27 cellular contexts compared by ENCODE assay signal in the genomic region with DNA sequence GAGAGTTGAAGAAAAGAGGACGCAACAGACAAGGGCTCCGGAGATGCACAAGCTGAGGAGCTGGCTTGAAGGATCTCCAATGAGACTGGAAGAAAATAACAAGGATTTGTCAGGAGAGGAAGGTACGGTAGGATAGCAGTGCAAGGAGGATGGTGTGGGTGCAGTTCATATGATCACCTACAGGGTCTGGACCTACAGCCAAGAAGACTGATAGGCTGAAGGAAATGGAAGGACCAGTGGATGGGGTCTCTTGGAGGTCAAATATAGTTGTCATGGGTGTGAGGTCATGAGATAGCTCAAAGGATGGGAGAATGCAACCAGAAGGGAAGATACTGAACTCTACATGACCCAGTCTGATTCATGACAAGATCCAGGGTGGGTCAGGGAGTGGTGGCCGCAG. TPM values are rescaled to one million over a fixed set of nuclear protein-coding genes. Genes with fewer than 3 reads are reported as not detected.
DNase-seq lines count a peak whose midpoint lies in the region; TF ChIP-seq lines count a peak whose summit lies in the region.
"Had no signal": no experiment of that assay in that cellular context is flagged by ENCODE, and none has a peak within 500 bp of the region (broad histone marks: within the 10 kb centered on the region; RNA-seq: fewer than 3 reads in every experiment).

No MANE protein-coding gene starts in this region.

- no peak for DNase-seq in GM12865 (ENCODE audit: low read depth)
- DNase-seq in M059J (ENCODE audit: low read depth): peak; percentile 14
- DNase-seq in epithelial cell of esophagus (ENCODE audit: low read depth): no peak
- DNase-seq in posterior vena cava (ENCODE audit: low spot score): peak; percentile 23
- no peak for DNase-seq in pons (ENCODE audit: low spot score)
- no peak for DNase-seq in AG20443 (ENCODE audit: low spot score)
- no peak for DNase-seq in activated T-cell treated with anti-CD3 and anti-CD28 coated beads for 4 hours
- DNase-seq: activated CD4-positive, alpha-beta memory T cell treated with anti-CD3 and anti-CD28 coated beads, Interleukin-2, amount 10 ng/mL, durations not matched to agents 7 days and 5 days; activated CD4-positive, CD25-positive, alpha-beta regulatory T cell treated with anti-CD3 and anti-CD28 coated beads, Interleukin-2, amount 50 U/mL, for 72 hours; activated CD8-positive, alpha-beta memory T cell treated with anti-CD3 and anti-CD28 coated beads, Interleukin-2, amount 50 U/mL, for 48 hours; activated effector memory CD4-positive, alpha-beta T cell treated with Interleukin-2 at 50 U/mL for 16 hours; CD4-positive, alpha-beta memory T cell; DMS 273 treated with DMSO at 0.1 percent for 48 hours; EL; foreskin fibroblast; MV-4-11; NCI-H1694; NCI-H510A; stimulated activated CD4-positive, alpha-beta T cell treated with anti-CD3 and anti-CD28 coated beads, Interleukin-4, amount 100 ng/mL, for 4 hours; substantia nigra; upper lobe of right lung had no signal

- no peak overlapping the region for H3K4me3 ChIP-seq in GM12865 (ENCODE audit: low read depth, low read length)
- H3K4me3 ChIP-seq in epithelial cell of esophagus (ENCODE audit: low read length): no peak overlapping the region
- H3K4me3 ChIP-seq: ascending aorta, HAP-1, lung, upper lobe of right lung had no signal

- intact Hi-C loops in posterior vena cava (cut with DNase I): no loop called here

- TF ChIP-seq CTCF in GM12865 (IDR thresholded peaks at IDR 0.05; ENCODE audit: insufficient read depth, low read depth, low read length, missing control alignments): peak; percentile 18
- peak; percentile 29 for TF ChIP-seq CTCF in epithelial cell of esophagus (IDR thresholded peaks at IDR 0.05; ENCODE audit: insufficient read depth, low read depth, low read length, missing control alignments)

RNA-seq across cellular contexts. Expression of gene KANK4, which starts 15.2 kb away (rescaled TPM):
- 21.4 and 27.2 TPM in 2 replicates for total RNA-seq in M059J (2014; rRNA removed; shearing (Covaris generic))
- total RNA-seq in posterior vena cava: under 1 TPM; 0.19 to 0.37 TPM
- total RNA-seq: activated CD4-positive, alpha-beta memory T cell treated with anti-CD3 and anti-CD28 coated beads, Interleukin-2, amount 10 ng/mL, durations not matched to agents 7 days and 5 days; ascending aorta; CD4-positive, alpha-beta memory T cell; HT1080; OCI-LY7; T-helper 1 cell treated with Interleukin-12 subunit alpha and Interleukin-12 subunit beta and Interleukin-4 antibody, amounts not matched to agents 30 ng/mL and 1 ng/mL, for 36 hours had no signal

Comparison
In these comparisons a context has a peak if more than half of its experiments do, and no peak if none do; other contexts are left out.
1. DNase-seq: peak in M059J (single experiment) and posterior vena cava (single experiment); none in GM12865 (single experiment), epithelial cell of esophagus (single experiment), pons (single experiment), AG20443 (single experiment) and activated T-cell treated with anti-CD3 and anti-CD28 coated beads for 4 hours (single experiment).
2. RNA of gene KANK4, which starts 15.2 kb away (total RNA-seq): 21.4 to 27.2 TPM in M059J; 0.19 to 0.37 TPM in posterior vena cava; every median in the first group is over 10 times any median in the second.